In genomic region chr14:85528080-85528881, GRCh38 we compare ENCODE assay signal across 8 cellular contexts. TPM values are rescaled to one million over a fixed set of nuclear protein-coding genes. Genes with fewer than 3 reads are reported as not detected.
DNase-seq lines count a peak whose midpoint lies in the region; ATAC-seq, FAIRE-seq and TF ChIP-seq lines count a peak whose summit lies in the region.

No MANE protein-coding gene starts in this region.

- no peak overlapping the region for H3K27ac Mint-ChIP-seq in neural crest cell (ENCODE audit: unreplicated experiment)

- peak overlapping the region; percentile 94 for H3K4me3 Mint-ChIP-seq in neural crest cell

- FAIRE-seq in H54 (lab: Jason Lieb, UNC) = peak; percentile 67

- TF ChIP-seq CTCF in fibroblast of the aortic adventitia (IDR thresholded peaks at IDR 0.05; ENCODE audit: insufficient read depth, low read length) (peak; percentile 77), neural crest cell (conservative IDR thresholded peaks at IDR 0.05) (peak; percentile 63)

- ATAC-seq in GM18858 (IDR thresholded peaks at IDR 0.05; ENCODE audit: unreplicated experiment) (no peak), GM21786 (IDR thresholded peaks at IDR 0.05; ENCODE audit: unreplicated experiment) (no peak)

- H3K9me3 Mint-ChIP-seq in neural crest cell = no peaks in the 10 kb centered on the region

- no peak for TF ChIP-seq POLR2A in H54 (IDR thresholded peaks at IDR 0.05; ENCODE audit: low read depth, low read length)

- peaks cover 57% of the 10 kb centered on the region for H3K27me3 Mint-ChIP-seq in neural crest cell (ENCODE audit: low read depth)

- no peak for DNase-seq in H54 (ENCODE audit: insufficient read length, low spot score)
- peak; percentile 5 for DNase-seq in RKO (ENCODE audit: low spot score)
- peak; percentile 95 for DNase-seq in fibroblast of the aortic adventitia (ENCODE audit: low read depth)
- peak; percentile 20 for DNase-seq in neural crest cell (ENCODE audit: low read depth, low spot score)
- DNase-seq in activated T-cell treated with anti-CD3 and anti-CD28 coated beads, Interleukin-2, amount 50 U/mL, for 48 hours = no peak
- no peak for DNase-seq in ureter (ENCODE audit: low spot score)

- H3K4me1 Mint-ChIP-seq in neural crest cell = peaks cover 55% of the 10 kb centered on the region

- peak overlapping the region; percentile 92 for H3K4me3 ChIP-seq in fibroblast of the aortic adventitia (ENCODE audit: low read depth, low read length)

- no peaks in the 10 kb centered on the region for H3K36me3 Mint-ChIP-seq in neural crest cell (ENCODE audit: low read depth)

RNA-seq across cellular contexts. Expression of gene FLRT2, which starts 1.7 kb away (rescaled TPM):
- total RNA-seq in fibroblast of the aortic adventitia (ENCODE audit: low replicate concordance) (48.6 and 72.3 TPM in 2 replicates), neural crest cell (13.5 and 14.9 TPM in 2 replicates), ureter (25.5 TPM)

Comparison
In these comparisons a context has a peak if more than half of its experiments do, and no peak if none do; other contexts are left out.
1. DNase-seq: peak in RKO (single experiment), fibroblast of the aortic adventitia (single experiment) and neural crest cell (single experiment); none in H54 (single experiment), activated T-cell treated with anti-CD3 and anti-CD28 coated beads, Interleukin-2, amount 50 U/mL, for 48 hours (0 of 2) and ureter (single experiment).